ENCODE assay signal across 8 cellular contexts in genomic region chr12:124940143-124940392, GRCh38. TPM values are rescaled to one million over a fixed set of nuclear protein-coding genes. Genes with fewer than 3 reads are reported as not detected.
DNase-seq lines count a peak whose midpoint lies in the region; ATAC-seq and TF ChIP-seq lines count a peak whose summit lies in the region.

No MANE protein-coding gene starts in this region.

- TF ChIP-seq POLR2A in adrenal gland (IDR thresholded peaks at IDR 0.05) = no peak

- H3K9me3 ChIP-seq in adrenal gland (replicated peaks in 1 of 3) (no peaks in the 10 kb centered on the region), lung (ENCODE audit: control insufficient read depth in 2 of 2, insufficient read depth in 1 of 2, low read length in 1 of 2) (no peaks in the 10 kb centered on the region)

- ATAC-seq in HG02623 (IDR thresholded peaks at IDR 0.05; ENCODE audit: unreplicated experiment) (peak; percentile 36), lung (ENCODE audit: insufficient read depth, low FRiP score) (no peak), GM21447 (IDR thresholded peaks at IDR 0.05; ENCODE audit: unreplicated experiment) (no peak)

- H3K4me1 ChIP-seq in adrenal gland (replicated peaks in 1 of 2) = peaks cover 14 to 28% of the 10 kb centered on the region in 2 donors
- peaks cover 0 to 2% of the 10 kb centered on the region in 2 donors for H3K4me1 ChIP-seq in lung (ENCODE audit: control insufficient read depth in 2 of 2, insufficient read depth in 2 of 2, low read length in 2 of 2)

- intact Hi-C loops in adrenal gland (cut with DNase I) = no loop called here

- 0 to 2% (median 1%) methylated on average over 7 to 8 of the region's 8 CpGs for WGBS in adrenal gland, 4 donors
- 0 to 2% methylated on average over 8 of the region's 8 CpGs for WGBS in lung, 2 donors

- H3K4me3 ChIP-seq in AG10803 (ENCODE audit: low read length) = peak overlapping the region; percentile 48
- H3K4me3 ChIP-seq in adrenal gland = peak overlapping the region in 1 of 4 donors; percentile 51
- no peak overlapping the region for H3K4me3 ChIP-seq in lung

- H3K36me3 ChIP-seq in adrenal gland (replicated peaks in 1 of 2) = no peaks in the 10 kb centered on the region
- no peaks in the 10 kb centered on the region for H3K36me3 ChIP-seq in lung (ENCODE audit: control insufficient read depth in 2 of 2, insufficient read depth in 2 of 2, low read length in 2 of 2)

- DNase-seq in AG10803 (ENCODE audit: low read depth) (no peak), adrenal gland (no peak), lung (ENCODE audit: low spot score) (no peak), iPS-NIHi11 (ENCODE audit: low spot score) (no peak), NCI-H526 treated with DMSO at 0.1 percent for 48 hours (lab: John Stamatoyannopoulos, UW) (no peak), NCI-H510A (lab: John Stamatoyannopoulos, UW) (no peak)

- TF ChIP-seq CTCF in AG10803 (conservative IDR thresholded peaks at IDR 0.05; ENCODE audit: low read length) = no peak
- TF ChIP-seq CTCF in adrenal gland (IDR thresholded peaks at IDR 0.05) = no peak
- TF ChIP-seq CTCF in lung (IDR thresholded peaks at IDR 0.05; ENCODE audit: control extremely low read depth, extremely low read depth) = no peak

- no peaks in the 10 kb centered on the region for H3K27me3 ChIP-seq in adrenal gland
- H3K27me3 ChIP-seq in lung (ENCODE audit: control insufficient read depth, insufficient read depth) = no peaks in the 10 kb centered on the region

- H3K27ac ChIP-seq in adrenal gland = peak overlapping the region; percentile 39 to 95 (median 83)
- H3K27ac ChIP-seq in lung (ENCODE audit: low read depth in 1 of 2, low read length in 1 of 2) = peak overlapping the region; percentile 51 to 89

RNA-seq across cellular contexts. Expression of gene UBC, which starts 25.6 kb away (rescaled TPM):
- 1,000 to 10,000 TPM in 4 of 8 donors, 100 to 1,000 TPM in 4; 896 to 1,700 (median 1,052) TPM for total RNA-seq in adrenal gland
- polyA plus RNA-seq in adrenal gland = 1,000 to 10,000 TPM in 2 of 3 donors, 100 to 1,000 TPM in 1; 797 to 1,499 (median 1,129) TPM
- 1,000 to 10,000 TPM; 1,113 to 1,141 TPM for total RNA-seq in lung
- polyA plus RNA-seq in lung = 1,000 to 10,000 TPM; 1,465 to 1,682 TPM

RNA-seq across cellular contexts. Expression of gene DHX37, which starts 48.9 kb away (rescaled TPM):
- 10 to 100 TPM in 5 of 8 donors, 1 to 10 TPM in 3; 5.1 to 17.4 (median 13.3) TPM for total RNA-seq in adrenal gland
- 10 to 100 TPM in 2 of 3 donors, 1 to 10 TPM in 1; 4.1 to 11.6 (median 10.1) TPM for polyA plus RNA-seq in adrenal gland
- total RNA-seq in lung = 10 to 100 TPM in 1 of 2 donors, 1 to 10 TPM in 1; 8.8 to 20.5 TPM
- 10 to 100 TPM in 1 of 2 donors, 1 to 10 TPM in 1; 9.6 to 13.1 TPM for polyA plus RNA-seq in lung

RNA-seq across cellular contexts. Expression of gene BRI3BP, which starts 53.4 kb away (rescaled TPM):
- total RNA-seq in adrenal gland (1 to 10 TPM; 4.0 to 6.2 (median 4.8) TPM), lung (1 to 10 TPM; 6.6 to 9.5 TPM)
- polyA plus RNA-seq in adrenal gland (1 to 10 TPM; 1.1 to 5.4 (median 1.2) TPM), lung (1 to 10 TPM; 2.3 to 4.5 TPM)
